ENCODE assay signal across 17 cellular contexts in genomic region chr13:24181991-24182702, GRCh38. TPM values are rescaled to one million over a fixed set of nuclear protein-coding genes. Genes with fewer than 3 reads are reported as not detected.
DNase-seq lines count a peak whose midpoint lies in the region; ATAC-seq and TF ChIP-seq lines count a peak whose summit lies in the region.
"Had no signal": no experiment of that assay in that cellular context is flagged by ENCODE, and none has a peak within 500 bp of the region (broad histone marks: within the 10 kb centered on the region; RNA-seq: fewer than 3 reads in every experiment).

No MANE protein-coding gene starts in this region.

- peaks cover 5% of the 10 kb centered on the region for H3K9me3 Mint-ChIP-seq in CD8-positive, alpha-beta T cell
- peaks cover 5% of the 10 kb centered on the region for H3K9me3 Mint-ChIP-seq in central memory CD8-positive, alpha-beta T cell
- H3K9me3 Mint-ChIP-seq in naive thymus-derived CD8-positive, alpha-beta T cell: peaks cover 0 to 11% (median 0%) of the 10 kb centered on the region in 9 donors
- no peaks in the 10 kb centered on the region for H3K9me3 Mint-ChIP-seq in endothelial cell (ENCODE audit: unreplicated experiment)

- peaks cover 2% of the 10 kb centered on the region for H3K36me3 Mint-ChIP-seq in CD8-positive, alpha-beta T cell
- H3K36me3 Mint-ChIP-seq in central memory CD8-positive, alpha-beta T cell (ENCODE audit: insufficient read depth): no peaks in the 10 kb centered on the region
- H3K36me3 Mint-ChIP-seq in naive thymus-derived CD8-positive, alpha-beta T cell: peaks cover 0 to 5% (median 5%) of the 10 kb centered on the region in 3 donors
- peaks cover 4% of the 10 kb centered on the region for H3K36me3 Mint-ChIP-seq in endothelial cell (ENCODE audit: low read depth, unreplicated experiment)

- no peak for TF ChIP-seq CTCF in CD8-positive, alpha-beta T cell (IDR thresholded peaks at IDR 0.05)
- no peak for TF ChIP-seq CTCF in endothelial cell (IDR thresholded peaks at IDR 0.05; ENCODE audit: unreplicated experiment)

- H3K4me3 Mint-ChIP-seq in CD8-positive, alpha-beta T cell: no peak overlapping the region
- no peak overlapping the region for H3K4me3 Mint-ChIP-seq in central memory CD8-positive, alpha-beta T cell
- peak overlapping the region in 5 of 10 donors; percentile 28 to 77 (median 40) for H3K4me3 Mint-ChIP-seq in naive thymus-derived CD8-positive, alpha-beta T cell
- H3K4me3 Mint-ChIP-seq in endothelial cell (ENCODE audit: unreplicated experiment): no peak overlapping the region
- H3K4me3 Mint-ChIP-seq: activated CD4-positive, alpha-beta T cell treated with anti-CD3 and anti-CD28 coated beads, Interleukin-2, amount 10 ng/mL, durations not matched to agents 7 days and 5 days had no signal

- H3K9me3 ChIP-seq in CD8-positive, alpha-beta T cell (ENCODE audit: low read length): no peaks in the 10 kb centered on the region
- H3K9me3 ChIP-seq: gastroesophageal sphincter had no signal

- H3K36me3 ChIP-seq in CD8-positive, alpha-beta T cell (ENCODE audit: insufficient read depth, low read length): no peaks in the 10 kb centered on the region
- H3K36me3 ChIP-seq: gastroesophageal sphincter had no signal

- no peaks in the 10 kb centered on the region for H3K27me3 ChIP-seq in CD8-positive, alpha-beta T cell (ENCODE audit: insufficient read depth, low read length)
- H3K27me3 ChIP-seq: gastroesophageal sphincter had no signal

- intact Hi-C loops in CD8-positive, alpha-beta T cell (cut with DNase I, micrococcal nuclease): no loop called here

- DNase-seq in CD8-positive, alpha-beta T cell: no peak
- peak; percentile 72 for DNase-seq in MV-4-11 (lab: John Stamatoyannopoulos, UW)
- DNase-seq in central memory CD8-positive, alpha-beta T cell (ENCODE audit: low spot score in 2 of 2): no peak
- no peak for DNase-seq in naive thymus-derived CD8-positive, alpha-beta T cell
- no peak for DNase-seq in mesenteric fat pad (ENCODE audit: low spot score)
- no peak for DNase-seq in NCI-H69 (lab: John Stamatoyannopoulos, UW)
- DNase-seq in endothelial cell (ENCODE audit: low spot score): no peak
- DNase-seq: activated CD4-positive, alpha-beta T cell treated with anti-CD3 and anti-CD28 coated beads, Interleukin-2, amount 10 ng/mL, durations not matched to agents 7 days and 5 days; CD4-positive, alpha-beta memory T cell; effector memory CD4-positive, alpha-beta T cell; KG1; NCI-H1694 treated with DMSO at 0.1 percent for 48 hours; NCI-H526; Right ventricle myocardium superior; stimulated activated CD4-positive, alpha-beta T cell treated with anti-CD3 and anti-CD28 coated beads, Interleukin-2, amount 100 ng/mL, for 24 hours had no signal

- no peak overlapping the region for H3K27ac ChIP-seq in CD8-positive, alpha-beta T cell (ENCODE audit: low read depth, low read length)
- H3K27ac ChIP-seq: gastroesophageal sphincter had no signal

- ATAC-seq in CD8-positive, alpha-beta T cell: no peak
- no peak for ATAC-seq in central memory CD8-positive, alpha-beta T cell (replicated peaks; ENCODE audit: extremely low read depth, poor library complexity, severe bottlenecking)
- no peak for ATAC-seq in naive thymus-derived CD8-positive, alpha-beta T cell
- ATAC-seq in GM18861 (IDR thresholded peaks at IDR 0.05; ENCODE audit: unreplicated experiment): no peak
- ATAC-seq: gastroesophageal sphincter had no signal

- POLR2A ChIA-PET in CD8-positive, alpha-beta T cell (lab: Charles Lee): no interaction called here
- POLR2A ChIA-PET in naive thymus-derived CD8-positive, alpha-beta T cell (lab: Charles Lee): no interaction called here

- no peaks in the 10 kb centered on the region for H3K27me3 Mint-ChIP-seq in CD8-positive, alpha-beta T cell (ENCODE audit: low read depth)
- no peaks in the 10 kb centered on the region for H3K27me3 Mint-ChIP-seq in central memory CD8-positive, alpha-beta T cell
- no peaks in the 10 kb centered on the region for H3K27me3 Mint-ChIP-seq in naive thymus-derived CD8-positive, alpha-beta T cell
- H3K27me3 Mint-ChIP-seq in endothelial cell (ENCODE audit: unreplicated experiment): no peaks in the 10 kb centered on the region
- H3K27me3 Mint-ChIP-seq: activated CD4-positive, alpha-beta T cell treated with anti-CD3 and anti-CD28 coated beads, Interleukin-2, amount 10 ng/mL, durations not matched to agents 7 days and 5 days; CD4-positive, alpha-beta memory T cell had no signal

- peak overlapping the region; percentile 87 for H3K27ac Mint-ChIP-seq in CD8-positive, alpha-beta T cell
- H3K27ac Mint-ChIP-seq in central memory CD8-positive, alpha-beta T cell (ENCODE audit: low read depth): peak overlapping the region; percentile 63
- peak overlapping the region in 7 of 10 donors; percentile 9 to 85 (median 70) for H3K27ac Mint-ChIP-seq in naive thymus-derived CD8-positive, alpha-beta T cell
- no peak overlapping the region for H3K27ac Mint-ChIP-seq in endothelial cell (ENCODE audit: unreplicated experiment)
- H3K27ac Mint-ChIP-seq: activated CD4-positive, alpha-beta T cell treated with anti-CD3 and anti-CD28 coated beads, Interleukin-2, amount 10 ng/mL, durations not matched to agents 7 days and 5 days had no signal

- no peak overlapping the region for H3K4me3 ChIP-seq in CD8-positive, alpha-beta T cell (ENCODE audit: low read depth, low read length)
- H3K4me3 ChIP-seq: gastroesophageal sphincter had no signal

- CTCF ChIA-PET in CD8-positive, alpha-beta T cell (lab: Charles Lee): interaction anchor here (1.4 kb wide), 1 partner anchor 129 kb away, joined by 4 read pairs; no protein-coding TSS in a partner anchor

- peaks cover 19% of the 10 kb centered on the region for H3K4me1 Mint-ChIP-seq in CD8-positive, alpha-beta T cell (ENCODE audit: low read depth)
- H3K4me1 Mint-ChIP-seq in central memory CD8-positive, alpha-beta T cell: peaks cover 11% of the 10 kb centered on the region
- H3K4me1 Mint-ChIP-seq in naive thymus-derived CD8-positive, alpha-beta T cell: peaks cover 17 to 32% (median 22%) of the 10 kb centered on the region in 4 donors
- H3K4me1 Mint-ChIP-seq in endothelial cell (ENCODE audit: unreplicated experiment): peaks cover 11% of the 10 kb centered on the region

- H3K4me1 ChIP-seq in CD8-positive, alpha-beta T cell (ENCODE audit: insufficient read depth, low read length): no peaks in the 10 kb centered on the region
- H3K4me1 ChIP-seq: gastroesophageal sphincter had no signal

RNA-seq across cellular contexts. Expression of gene SPATA13, which starts 21.6 kb away (rescaled TPM):
- 100 to 1,000 TPM; 102 to 106 TPM for total RNA-seq in CD8-positive, alpha-beta T cell
- total RNA-seq in naive thymus-derived CD8-positive, alpha-beta T cell: 100 to 1,000 TPM; 120 to 121 TPM
- polyA plus RNA-seq in naive thymus-derived CD8-positive, alpha-beta T cell: 10 to 100 TPM; 80.4 to 92.8 (median 84.8) TPM
- total RNA-seq in mesenteric fat pad (11.6 TPM), endothelial cell (ENCODE audit: unreplicated experiment) (11.4 TPM)
